ENCODE assay signal across 8 cellular contexts in the genomic region with DNA sequence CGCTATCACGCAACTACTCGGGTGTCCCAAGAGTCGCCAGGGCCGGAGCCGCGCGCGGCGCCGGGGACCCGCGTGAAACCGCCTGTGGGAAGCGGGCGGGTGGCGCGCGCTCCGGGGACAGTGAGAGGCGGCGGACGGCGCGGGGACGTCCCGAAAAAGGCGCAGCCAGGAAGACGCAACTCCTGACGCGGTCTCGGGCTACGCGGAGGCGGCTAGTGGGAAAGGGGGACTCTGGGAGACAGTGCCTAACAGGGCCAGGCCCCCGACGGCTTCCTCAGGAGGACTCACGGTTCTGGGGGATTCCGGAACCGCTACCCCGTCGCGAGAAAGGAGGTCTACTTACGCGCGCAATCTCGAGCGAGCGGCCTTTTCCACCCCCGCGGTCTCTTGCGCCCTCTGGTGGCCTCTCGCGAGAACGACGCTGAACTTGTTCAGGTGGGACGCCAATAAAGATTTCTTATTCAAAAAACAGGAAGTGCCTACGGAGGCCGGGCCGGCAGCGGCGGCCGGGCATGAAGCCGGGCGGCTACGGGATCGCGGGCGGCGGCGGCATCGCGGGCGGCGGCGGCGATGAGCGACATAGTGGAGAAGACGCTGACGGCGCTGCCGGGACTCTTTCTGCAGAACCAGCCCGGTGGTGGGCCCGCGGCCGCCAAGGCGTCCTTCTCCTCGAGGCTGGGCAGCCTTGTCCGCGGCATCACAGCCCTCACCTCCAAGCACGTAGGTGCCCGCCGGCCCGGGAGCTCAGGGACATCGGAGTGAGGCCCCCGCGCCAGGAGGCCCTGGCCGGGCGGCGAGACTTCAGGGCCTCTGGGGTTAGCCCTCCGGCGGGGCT. TPM values are rescaled to one million over a fixed set of nuclear protein-coding genes. Genes with fewer than 3 reads are reported as not detected.
DNase-seq lines count a peak whose midpoint lies in the region; ATAC-seq and TF ChIP-seq lines count a peak whose summit lies in the region.

A gene (plus strand): TSS at position 475 of the 835 bp plus-strand sequence. CDS start 96 bp downstream, at position 571.

- H3K27ac ChIP-seq in fibroblast of lung (ENCODE audit: insufficient read depth, low read length): peak within 1 kb of the TSS; percentile 87

- peak within 1 kb of the TSS; percentile 87 to 99 (median 94) for H3K4me3 Mint-ChIP-seq in naive thymus-derived CD8-positive, alpha-beta T cell
- H3K4me3 Mint-ChIP-seq in stimulated activated naive B cell treated with anti-CD40 and anti-IgM and Interleukin-4, amounts not matched to agents 10 μg/mL and 1 μg/mL and 100 μg/mL, for 72 hours: peak within 1 kb of the TSS; percentile 93 to 96

- H3K9ac ChIP-seq in ES-I3 (ENCODE audit: low read depth, low read length) (peak within 1 kb of the TSS; percentile 70), fibroblast of lung (ENCODE audit: insufficient read depth, low read length) (peak within 1 kb of the TSS; percentile 91)

- H3K9me3 ChIP-seq in ES-I3 (ENCODE audit: control insufficient read depth, insufficient read depth, low read length): no peaks in the 10 kb centered on the region
- H3K9me3 ChIP-seq in fibroblast of lung (ENCODE audit: control insufficient read depth, insufficient read depth, low read depth, low read length): no peaks in the 10 kb centered on the region

- 0 out of 2 replicates have a peak, but pooled peaks cover 4% of the 10 kb centered on the region for H3K36me3 ChIP-seq in ES-I3 (ENCODE audit: insufficient read depth, low read length)
- no peaks in the 10 kb centered on the region for H3K36me3 ChIP-seq in fibroblast of lung (ENCODE audit: control insufficient read depth, insufficient read depth, low read length)

- peaks cover 6 to 45% (median 30%) of the 10 kb centered on the region in 4 donors for H3K4me1 Mint-ChIP-seq in naive thymus-derived CD8-positive, alpha-beta T cell
- peaks cover 12 to 39% of the 10 kb centered on the region in 2 donors for H3K4me1 Mint-ChIP-seq in stimulated activated naive B cell treated with anti-CD40 and anti-IgM and Interleukin-4, amounts not matched to agents 10 μg/mL and 1 μg/mL and 100 μg/mL, for 72 hours

- no peaks in the 10 kb centered on the region for H3K27me3 ChIP-seq in fibroblast of lung (ENCODE audit: control insufficient read depth, insufficient read depth, low read length)

- H3K4me2 ChIP-seq in fibroblast of lung (ENCODE audit: extremely low read depth, insufficient read depth, low read length): peak within 1 kb of the TSS; percentile 99

- H3K27me3 Mint-ChIP-seq in naive thymus-derived CD8-positive, alpha-beta T cell: no peaks in the 10 kb centered on the region
- H3K27me3 Mint-ChIP-seq in stimulated activated naive B cell treated with anti-CD40 and anti-IgM and Interleukin-4, amounts not matched to agents 10 μg/mL and 1 μg/mL and 100 μg/mL, for 72 hours: no peaks in the 10 kb centered on the region

- peaks cover 9% of the 10 kb centered on the region for H3K79me2 ChIP-seq in fibroblast of lung (ENCODE audit: control insufficient read depth, insufficient read depth, low read length)

- TF ChIP-seq CTCF in LNCaP clone FGC (IDR thresholded peaks at IDR 0.05; ENCODE audit: control insufficient read depth, extremely low read depth, insufficient read depth): peak; percentile 93
- TF ChIP-seq CTCF in fibroblast of lung (conservative IDR thresholded peaks at IDR 0.05 in 1 of 2, IDR thresholded peaks at IDR 0.05 in 1 of 2; ENCODE audit: low read depth in 1 of 2, low read length in 2 of 2): peak; percentile 79 to 87

- POLR2A ChIA-PET in naive thymus-derived CD8-positive, alpha-beta T cell (lab: Charles Lee): interaction anchor here (0.5 to 3.5 kb wide), 11 partner anchors 23 to 1284 kb away, joined by 3 to 22 read pairs (median 4); a partner anchor contains a TSS

- H3K27ac Mint-ChIP-seq in naive thymus-derived CD8-positive, alpha-beta T cell: peak within 1 kb of the TSS; percentile 93 to 99 (median 98)
- peak within 1 kb of the TSS; percentile 99 for H3K27ac Mint-ChIP-seq in stimulated activated naive B cell treated with anti-CD40 and anti-IgM and Interleukin-4, amounts not matched to agents 10 μg/mL and 1 μg/mL and 100 μg/mL, for 72 hours

- peaks cover 0 to 20% (median 7%) of the 10 kb centered on the region in 3 donors for H3K36me3 Mint-ChIP-seq in naive thymus-derived CD8-positive, alpha-beta T cell
- H3K36me3 Mint-ChIP-seq in stimulated activated naive B cell treated with anti-CD40 and anti-IgM and Interleukin-4, amounts not matched to agents 10 μg/mL and 1 μg/mL and 100 μg/mL, for 72 hours: peaks cover 7 to 8% of the 10 kb centered on the region in 2 donors

- H3K9me3 Mint-ChIP-seq in naive thymus-derived CD8-positive, alpha-beta T cell: no peaks in the 10 kb centered on the region
- H3K9me3 Mint-ChIP-seq in stimulated activated naive B cell treated with anti-CD40 and anti-IgM and Interleukin-4, amounts not matched to agents 10 μg/mL and 1 μg/mL and 100 μg/mL, for 72 hours: no peaks in the 10 kb centered on the region

- DNase-seq in H4 (ENCODE audit: low spot score) (peak; percentile 82), LNCaP clone FGC (ENCODE audit: low read depth) (peak; percentile 72), RPMI8226 (peak; percentile 96), fibroblast of lung (ENCODE audit: low read depth in 2 of 2) (peak; percentile 91 to 95)
- peak; percentile 90 to 95 for DNase-seq in activated T-helper 1 cell treated with anti-CD3 and anti-CD28 coated beads, Interleukin-2, amount 50 U/mL, for 16 hours (ENCODE audit: low read depth in 1 of 2, low spot score in 1 of 2)
- DNase-seq in naive thymus-derived CD8-positive, alpha-beta T cell: peak; percentile 91 to 97 (median 96)
- peak; percentile 93 for DNase-seq in stimulated activated naive B cell treated with anti-CD40 and anti-IgM and Interleukin-4, amounts not matched to agents 10 μg/mL and 1 μg/mL and 100 μg/mL, for 72 hours

- peak within 1 kb of the TSS; percentile 99 for H2AFZ ChIP-seq in fibroblast of lung (ENCODE audit: low read length)

- no peaks in the 10 kb centered on the region for H4K20me1 ChIP-seq in fibroblast of lung (ENCODE audit: control insufficient read depth, extremely low read depth, insufficient read depth, low read length)

- H3K4me1 ChIP-seq in ES-I3 (ENCODE audit: insufficient read depth, low read length) (no peaks in the 10 kb centered on the region), fibroblast of lung (ENCODE audit: control insufficient read depth, extremely low read depth, insufficient read depth, low read length) (peaks cover 9% of the 10 kb centered on the region)

- ATAC-seq in naive thymus-derived CD8-positive, alpha-beta T cell: peak; percentile 60 to 63
- ATAC-seq in stimulated activated naive B cell treated with anti-CD40 and anti-IgM and Interleukin-4, amounts not matched to agents 10 μg/mL and 1 μg/mL and 100 μg/mL, for 72 hours (replicated peaks): peak; percentile 71 to 74

- H3K4me3 ChIP-seq in LNCaP clone FGC (ENCODE audit: low read depth, low read length) (peak within 1 kb of the TSS; percentile 88), fibroblast of lung (replicated peaks in 1 of 4; ENCODE audit: control extremely low read depth in 1 of 4, insufficient read depth in 1 of 4, low read depth in 3 of 4, low read length in 4 of 4) (peak within 1 kb of the TSS; percentile 75 to 97 (median 94))

RNA-seq across cellular contexts. Expression of the gene that starts here (rescaled TPM):
- total RNA-seq in H4 (2014; rRNA removed; shearing (Covaris generic)): 4.5 and 6.0 TPM in 2 replicates
- total RNA-seq in fibroblast of lung: 14.4 and 19.7 TPM in 2 replicates
- polyA plus RNA-seq in fibroblast of lung: 7.2 and 7.3 TPM in 2 replicates
- 6.6 and 7.6 TPM in 2 replicates for polyA plus RNA-seq in fibroblast of lung (2012)
- polyA minus RNA-seq in fibroblast of lung (ENCODE audit: low replicate concordance): 2.5 and 2.8 TPM in 2 replicates
- 10 to 100 TPM; 16.1 to 18.1 TPM for total RNA-seq in naive thymus-derived CD8-positive, alpha-beta T cell
- polyA plus RNA-seq in naive thymus-derived CD8-positive, alpha-beta T cell: 1 to 10 TPM; 3.6 to 4.2 (median 3.7) TPM

Comparison
In these comparisons a context has a peak if more than half of its experiments do, and no peak if none do; other contexts are left out.
1. Peak in every context shown above with its lines: DNase-seq, ATAC-seq, H3K4me3 ChIP-seq and H3K27ac ChIP-seq.